In the genomic region with DNA sequence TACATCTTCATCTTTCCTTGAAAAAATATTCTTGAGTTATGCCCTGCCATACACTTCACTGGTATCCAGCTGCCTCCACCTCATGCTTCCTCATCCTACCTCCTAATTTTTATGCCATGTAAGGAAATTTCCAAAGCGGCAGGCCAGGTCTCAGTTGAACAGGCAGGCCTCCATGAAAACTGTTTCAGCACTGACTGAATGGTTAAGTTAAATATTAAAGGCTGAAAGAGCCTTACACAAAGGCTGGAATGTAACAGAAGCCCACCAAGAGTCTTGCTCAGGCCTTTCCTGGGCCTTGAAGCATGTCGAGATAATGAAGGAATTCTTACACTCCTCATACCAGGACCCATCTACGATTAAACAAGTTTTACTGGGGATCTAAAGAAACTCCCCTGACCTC, we compare ENCODE assay signal across 24 cellular contexts.
"Had no signal": no experiment of that assay in that cellular context is flagged by ENCODE, and none has a peak within 500 bp of the region (broad histone marks: within the 10 kb centered on the region; RNA-seq: fewer than 3 reads in every experiment).

No MANE protein-coding gene starts in this region.

- ATAC-seq: activated T-helper 17 cell treated with anti-CD3 and anti-CD28 coated beads, Interleukin-2, amount 50 U/mL, for 72 hours; PC-3; T-cell had no signal

- DNase-seq: activated CD4-positive, alpha-beta memory T cell treated with anti-CD3 and anti-CD28 coated beads for 36 hours; activated CD4-positive, alpha-beta T cell treated with anti-CD3 and anti-CD28 coated beads, Interleukin-2, amount 10 ng/mL, durations not matched to agents 7 days and 5 days; activated CD4-positive, CD25-positive, alpha-beta regulatory T cell; activated gamma-delta T cell; activated naive CD4-positive, alpha-beta T cell treated with anti-CD3 and anti-CD28 coated beads for 36 hours; activated T-cell treated with anti-CD3 and anti-CD28 coated beads for 4 hours; activated T-cell treated with anti-CD3 and anti-CD28 coated beads, Interleukin-2, amount 50 U/mL, for 48 hours; amygdala; brain microvascular endothelial cell; Kasumi-1; KBM-7; NCI-H1105 treated with DMSO at 0.1 percent for 48 hours; NCI-H1436 treated with DMSO at 0.1 percent for 48 hours; NCI-H187; NCI-H2081; NCI-H510A treated with DMSO at 0.1 percent for 48 hours; NCI-H69; PC-3; SHP77 treated with DMSO at 0.1 percent for 48 hours; T-cell; T-helper 2 cell; T1000 had no signal

- H3K9me3 Mint-ChIP-seq: activated CD4-positive, alpha-beta memory T cell treated with anti-CD3 and anti-CD28 coated beads for 36 hours; activated CD4-positive, alpha-beta T cell treated with anti-CD3 and anti-CD28 coated beads, Interleukin-2, amount 10 ng/mL, durations not matched to agents 7 days and 5 days; activated naive CD4-positive, alpha-beta T cell treated with anti-CD3 and anti-CD28 coated beads for 36 hours; activated T-helper 17 cell treated with anti-CD3 and anti-CD28 coated beads, Interleukin-2, amount 50 U/mL, for 72 hours had no signal

- H3K36me3 Mint-ChIP-seq: activated CD4-positive, alpha-beta memory T cell treated with anti-CD3 and anti-CD28 coated beads for 36 hours; activated naive CD8-positive, alpha-beta T cell; T-cell had no signal

- H3K27ac Mint-ChIP-seq: activated CD4-positive, alpha-beta memory T cell treated with anti-CD3 and anti-CD28 coated beads for 36 hours; activated CD4-positive, alpha-beta T cell treated with anti-CD3 and anti-CD28 coated beads, Interleukin-2, amount 10 ng/mL, durations not matched to agents 7 days and 5 days; activated naive CD4-positive, alpha-beta T cell treated with anti-CD3 and anti-CD28 coated beads for 36 hours; activated naive CD8-positive, alpha-beta T cell; activated T-helper 17 cell treated with anti-CD3 and anti-CD28 coated beads, Interleukin-2, amount 50 U/mL, for 72 hours; T-cell had no signal

- H3K27me3 Mint-ChIP-seq: activated naive CD8-positive, alpha-beta T cell had no signal

- H3K4me3 Mint-ChIP-seq: activated CD4-positive, alpha-beta memory T cell treated with anti-CD3 and anti-CD28 coated beads for 36 hours; activated CD4-positive, alpha-beta T cell treated with anti-CD3 and anti-CD28 coated beads, Interleukin-2, amount 10 ng/mL, durations not matched to agents 7 days and 5 days; activated naive CD4-positive, alpha-beta T cell treated with anti-CD3 and anti-CD28 coated beads for 36 hours; activated naive CD8-positive, alpha-beta T cell; activated T-helper 17 cell treated with anti-CD3 and anti-CD28 coated beads, Interleukin-2, amount 50 U/mL, for 72 hours; T-cell had no signal

- H3K4me1 Mint-ChIP-seq: activated CD4-positive, alpha-beta T cell treated with anti-CD3 and anti-CD28 coated beads, Interleukin-2, amount 10 ng/mL, durations not matched to agents 7 days and 5 days; activated T-helper 17 cell treated with anti-CD3 and anti-CD28 coated beads, Interleukin-2, amount 50 U/mL, for 72 hours; T-cell had no signal
